ENCODE assay signal across 12 cellular contexts in the genomic region with DNA sequence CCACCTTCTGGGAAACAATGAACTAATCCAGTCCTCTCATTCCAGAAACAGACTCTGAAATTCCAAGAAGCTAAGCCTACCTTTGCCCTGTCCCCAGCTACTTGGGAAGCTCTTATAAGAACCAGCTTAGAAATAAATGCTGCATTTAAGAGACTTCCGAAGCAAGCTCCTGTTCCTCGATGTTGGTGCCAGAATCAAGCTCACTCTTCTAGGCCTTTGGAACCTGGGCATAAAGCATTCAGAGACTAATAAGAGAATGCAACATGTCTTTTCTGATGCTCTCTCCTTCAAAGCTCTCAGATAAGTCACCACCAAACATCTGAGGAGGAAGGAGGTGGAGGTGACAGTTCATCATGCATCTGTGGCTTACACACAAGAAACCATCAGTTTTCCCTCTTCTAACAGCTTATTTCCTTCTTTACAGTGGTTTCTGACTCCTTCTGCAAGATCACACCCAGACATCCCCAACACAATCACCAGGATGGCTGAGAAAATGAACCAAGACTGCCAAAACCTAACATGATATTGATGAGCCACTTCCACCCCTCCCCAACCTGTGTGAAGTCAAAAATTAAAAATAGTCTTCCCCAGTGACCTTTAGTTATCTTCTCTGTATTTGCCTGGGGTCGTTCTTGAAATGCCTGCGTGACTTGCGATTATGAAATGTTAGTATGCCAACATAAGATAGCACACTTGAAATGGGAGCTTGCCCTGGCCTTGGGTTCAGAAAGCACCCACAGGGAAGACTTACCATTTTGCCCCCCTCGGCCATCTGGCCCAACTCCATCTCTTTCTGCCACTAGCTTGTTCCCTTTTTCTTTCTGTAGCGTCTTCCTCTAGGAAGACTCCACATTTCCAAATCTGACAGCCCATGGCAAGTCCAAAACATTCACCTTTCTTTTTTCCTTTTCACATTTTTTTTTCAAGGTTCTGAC. TPM values are rescaled to one million over a fixed set of nuclear protein-coding genes. Genes with fewer than 3 reads are reported as not detected.
A peak's percentile ranks its signal among the peaks of the same experiment; 100 is the strongest.
DNase-seq lines count a peak whose midpoint lies in the region; ATAC-seq, FAIRE-seq and TF ChIP-seq lines count a peak whose summit lies in the region.
"Had no signal": no experiment of that assay in that cellular context is flagged by ENCODE, and none has a peak within 500 bp of the region (broad histone marks: within the 10 kb centered on the region; RNA-seq: fewer than 3 reads in every experiment).

No MANE protein-coding gene starts in this region.

- ATAC-seq in DND-41 (ENCODE audit: insufficient read depth, low read depth): peak; percentile 89
- ATAC-seq in GM12878: no peak
- peak in 2 of 4 donors; percentile 3 to 7 for ATAC-seq in pancreas
- ATAC-seq in foreskin keratinocyte: no peak
- no peak for ATAC-seq in GM18873 (IDR thresholded peaks at IDR 0.05; ENCODE audit: low FRiP score, unreplicated experiment)

- H3K79me2 ChIP-seq in DND-41 (ENCODE audit: insufficient read depth, low read length) (peaks cover 96% of the 10 kb centered on the region), GM12878 (ENCODE audit: control insufficient read depth, insufficient read depth, low read length) (peaks cover 22% of the 10 kb centered on the region)

- peak; percentile 75 for DNase-seq in DND-41
- DNase-seq in NOMO-1 treated with DMSO at 0.1 percent for 48 hours (lab: John Stamatoyannopoulos, UW; ENCODE audit: unreplicated experiment): peak; percentile 44
- DNase-seq in GM12878 (ENCODE audit: low read depth, low spot score): no peak
- DNase-seq in pancreas: no peak
- DNase-seq in posterior cingulate gyrus: no peak
- no peak for DNase-seq in foreskin keratinocyte
- no peak for DNase-seq in NCI-H2029 treated with DMSO at 0.1 percent for 48 hours (lab: John Stamatoyannopoulos, UW)
- DNase-seq: H7; NCI-H1417; stimulated activated CD4-positive, alpha-beta T cell treated with anti-CD3 and anti-CD28 coated beads, Interleukin-4, amount 100 ng/mL, for 1 hour had no signal

- H3K4me3 ChIP-seq in DND-41 (ENCODE audit: low read depth in 1 of 2, low read length in 2 of 2) (peak overlapping the region in 1 of 2 experiments; percentile 31; a peak in 2 of 4 replicates), GM12878 (peak overlapping the region; percentile 1; the same call in 1 of the 2 replicates), pancreas (no peak overlapping the region)
- H3K4me3 ChIP-seq: vagina had no signal

- TF ChIP-seq CTCF in DND-41 (IDR thresholded peaks at IDR 0.05; ENCODE audit: borderline replicate concordance, extremely low read depth, low read length, poor library complexity, severe bottlenecking) (no peak), GM12878 (IDR thresholded peaks at IDR 0.05 in 2 of 3, conservative IDR thresholded peaks at IDR 0.05 in 1 of 3; ENCODE audit: control insufficient read depth in 2 of 3, extremely low read depth in 1 of 3, insufficient read depth in 1 of 3, low read depth in 3 of 3, low read length in 3 of 3) (no peak), pancreas (IDR thresholded peaks at IDR 0.05) (no peak), foreskin keratinocyte (conservative IDR thresholded peaks at IDR 0.05) (no peak)

- H2AFZ ChIP-seq in DND-41 (ENCODE audit: low read depth, low read length) (no peak overlapping the region), GM12878 (ENCODE audit: control insufficient read depth, low read depth, low read length) (no peak overlapping the region; the same call in 1 of the 2 replicates)

- peak overlapping the region; percentile 89 for H3K27ac ChIP-seq in DND-41 (ENCODE audit: low read length)
- H3K27ac ChIP-seq in GM12878 (ENCODE audit: control insufficient read depth, insufficient read depth): 0 out of 2 replicates have a peak overlapping the region, but pooled peaks have one; percentile 22
- H3K27ac ChIP-seq in pancreas: peak overlapping the region in 3 of 4 donors; percentile 16 to 79 (median 65)
- H3K27ac ChIP-seq in foreskin keratinocyte: no peak overlapping the region
- H3K27ac ChIP-seq: vagina had no signal

- no peak for TF ChIP-seq EP300 in GM12878 (IDR thresholded peaks at IDR 0.05; ENCODE audit: borderline replicate concordance in 1 of 2, control insufficient read depth in 1 of 2, low read depth in 2 of 2, low read length in 2 of 2)

- H3K9me3 ChIP-seq in DND-41 (ENCODE audit: insufficient read depth, low read length, severe bottlenecking) (no peaks in the 10 kb centered on the region), GM12878 (replicated peaks; ENCODE audit: control insufficient read depth, insufficient read depth, low read length) (no peaks in the 10 kb centered on the region), pancreas (no peaks in the 10 kb centered on the region)
- H3K9me3 ChIP-seq: vagina had no signal

- intact Hi-C loops in GM12878 (cut with micrococcal nuclease; ENCODE audit: unreplicated experiment): no loop called here
- intact Hi-C loops in pancreas (cut with DNase I): loop anchor here in 2 of 3 donors (10.0 kb wide), 1 partner anchor 45 kb away; no protein-coding TSS in a partner anchor
- intact Hi-C loops in posterior cingulate gyrus (cut with DNase I): no loop called here

- SMC1A ChIA-PET in GM12878 (lab: Charles Lee; ENCODE audit: uncharacterized antibody, unreplicated experiment): interaction anchor here (0.9 to 15.2 kb wide), 14 partner anchors 9 to 198 kb away, joined by 3 to 383 read pairs (median 6); partner anchors contain the start of gene ARHGEF3

- in situ Hi-C loops in GM12878 (cut with MboI): no loop called here

- POLR2A ChIA-PET in GM12878 (lab: Charles Lee): interaction anchor here (0.6 to 5.0 kb wide), 17 partner anchors 9 to 108 kb away, joined by 3 to 47 read pairs (median 6); partner anchors contain the start of genes ARHGEF3 and TASOR

- H3K4me1 ChIP-seq in DND-41 (ENCODE audit: insufficient read depth, low read length) (peaks cover 97% of the 10 kb centered on the region), GM12878 (ENCODE audit: control insufficient read depth, insufficient read depth, low read length) (peaks cover 44% of the 10 kb centered on the region), pancreas (peaks cover 67 to 82% (median 71%) of the 10 kb centered on the region in 3 donors), foreskin keratinocyte (no peaks in the 10 kb centered on the region)

- TF ChIP-seq RAD21 in GM12878 (IDR thresholded peaks at IDR 0.05; ENCODE audit: insufficient read depth, low read depth, low read length): no peak

- H3K36me3 ChIP-seq in DND-41 (ENCODE audit: insufficient read depth, low read length) (peaks cover 44% of the 10 kb centered on the region), GM12878 (ENCODE audit: control insufficient read depth in 2 of 2, insufficient read depth in 2 of 2, low read length in 1 of 2) (no peaks in the 10 kb centered on the region; a peak in 1 of 4 replicates), pancreas (no peaks in the 10 kb centered on the region)
- H3K36me3 ChIP-seq: vagina had no signal

- H4K20me1 ChIP-seq in DND-41 (ENCODE audit: insufficient read depth, low read length) (peaks cover 12% of the 10 kb centered on the region; the same call in 1 of the 2 replicates), GM12878 (ENCODE audit: control insufficient read depth, insufficient read depth) (no peaks in the 10 kb centered on the region)

- 75% methylated on average over 7 of the region's 7 CpGs for WGBS in GM12878 (ENCODE audit: insufficient coverage, insufficient replicate concordance, low lambda C conversion rate, missing lambda C conversion rate)
- WGBS in pancreas, 2 donors: 34 to 35% methylated on average over 7 of the region's 7 CpGs

- RAD21 ChIA-PET in GM12878 (lab: Charles Lee; ENCODE audit: unreplicated experiment): interaction anchor here (0.6 to 5.3 kb wide), 15 partner anchors 8 to 152 kb away, joined by 3 to 146 read pairs (median 6); partner anchors contain the start of gene ARHGEF3

- H3K4me2 ChIP-seq in DND-41 (ENCODE audit: insufficient read depth, low read length) (peak overlapping the region; percentile 64), GM12878 (ENCODE audit: control insufficient read depth, insufficient read depth) (peak overlapping the region; percentile 51)

- BruUV-seq in GM12878 (replicated peaks; lab: Mats Ljungman, UMichigan): TSS peak; percentile 2

- H3K27me3 ChIP-seq in DND-41 (ENCODE audit: insufficient read depth, low read length, poor library complexity): no peaks in the 10 kb centered on the region
- H3K27me3 ChIP-seq in GM12878 (replicated peaks in 1 of 2; ENCODE audit: control insufficient read depth in 2 of 2, insufficient read depth in 2 of 2, low read length in 1 of 2): no peaks in the 10 kb centered on the region
- H3K27me3 ChIP-seq in pancreas: no peaks in the 10 kb centered on the region
- H3K27me3 ChIP-seq in foreskin keratinocyte: no peaks in the 10 kb centered on the region
- H3K27me3 ChIP-seq: vagina had no signal

- FAIRE-seq in GM12878 (lab: Jason Lieb, UNC) (no peak), pancreas (lab: Jason Lieb, UNC) (no peak)

- TF ChIP-seq POLR2A in GM12878 (IDR thresholded peaks at IDR 0.05; ENCODE audit: low read depth, low read length): no peak

- peak overlapping the region; percentile 53 for H3K9ac ChIP-seq in DND-41 (ENCODE audit: low read depth, low read length)
- H3K9ac ChIP-seq in GM12878 (ENCODE audit: control insufficient read depth, insufficient read depth, low read length): no peak overlapping the region

- CTCF ChIA-PET in GM12878 (lab: Yijun Ruan, JAX): interaction anchor here (0.8 to 3.9 kb wide), 8 partner anchors 10 to 93 kb away, joined by 3 to 104 read pairs (median 6); partner anchors contain the start of gene ARHGEF3

TF ChIP-seq in GM12878, 131 proteins besides CTCF, POLR2A, EP300 and RAD21 (continues in another document):
- TF ChIP-seq TCF7 (IDR thresholded peaks at IDR 0.05; ENCODE audit: borderline replicate concordance): no peak
- peak; percentile 30 to 47; a peak in 2 of 4 replicates for TF ChIP-seq IKZF2 (IDR thresholded peaks at IDR 0.05)

RNA-seq across cellular contexts. Expression of gene ARHGEF3, which starts 11.5 kb away (rescaled TPM):
- total RNA-seq in GM12878 (2013; cell fraction: nucleolus; rRNA removed): 48.9 and 50.4 TPM in 2 replicates
- total RNA-seq in GM12878 (2014; rRNA removed): 39.9 and 42.2 TPM in 2 replicates
- 59.3 and 61.0 TPM in 2 replicates for total RNA-seq in GM12878 (2014; rRNA removed; fragmentation: Illumina TruSeq; extraction: Trizol)
- 69.5 and 70.6 TPM in 2 replicates for total RNA-seq in GM12878 (2021)
- 6.4 TPM for polyA plus RNA-seq in GM12878 (2011; ENCODE audit: low read depth)
- polyA plus RNA-seq in GM12878 (2011; rRNA removed): 49.8 and 53.2 TPM in 2 replicates
- 51.8 and 54.6 TPM in 2 replicates for polyA plus RNA-seq in GM12878 (2011; cell fraction: cytosol; rRNA removed)
- 34.9 and 46.0 TPM in 2 replicates for polyA plus RNA-seq in GM12878 (2011; cell fraction: nucleus; rRNA removed)
- polyA plus RNA-seq in GM12878 (2012): 7.9 and 9.1 TPM in 2 replicates
- 78.7 and 82.6 TPM in 2 replicates for polyA plus RNA-seq in GM12878 (2014; fragmentation: Illumina TruSeq; extraction: Trizol)
- 10 to 100 TPM; 21.8 to 31.1 TPM for polyA plus RNA-seq in GM12878 (2014; fragmentation: Nextera tagmentation; extraction: Ambion mirVana)
- 45.2 and 45.4 TPM in 2 replicates for polyA plus RNA-seq in GM12878 (2014; rRNA removed)
- polyA plus RNA-seq in GM12878 (2016; fragmentation: Nextera tagmentation; extraction: Ambion mirVana): 10 to 100 TPM; 68.9 to 74.5 TPM
- 70.3 and 91.3 TPM in 2 replicates for polyA minus RNA-seq in GM12878 (2011; rRNA and poly(A)+ RNA removed)
- polyA minus RNA-seq in GM12878 (2011; cell fraction: cytosol; rRNA and poly(A)+ RNA removed): 25.4 and 31.2 TPM in 2 replicates
- 20.1 and 37.3 TPM in 2 replicates for polyA minus RNA-seq in GM12878 (2011; cell fraction: nucleus; rRNA and poly(A)+ RNA removed)
- 10 to 100 TPM; 12.6 to 36.5 (median 26.8) TPM for total RNA-seq in pancreas
- 10 to 100 TPM; 11.4 to 11.8 TPM for polyA plus RNA-seq in pancreas
- total RNA-seq in foreskin keratinocyte: 28.1 and 46.1 TPM in 2 replicates
- polyA plus RNA-seq in foreskin keratinocyte: 10.5 and 18.4 TPM in 2 replicates

Comparison
In these comparisons a context has a peak if more than half of its experiments do, and no peak if none do; other contexts are left out.
1. DNase-seq: peak in DND-41 (single experiment) and NOMO-1 treated with DMSO at 0.1 percent for 48 hours (single experiment); none in GM12878 (single experiment), pancreas (0 of 6), posterior cingulate gyrus (0 of 10), foreskin keratinocyte (0 of 2) and NCI-H2029 treated with DMSO at 0.1 percent for 48 hours (single experiment).
2. intact Hi-C loops: an anchor here in pancreas (10.0 kb wide); none called in GM12878 and posterior cingulate gyrus.